In genomic region chr11:86246293-86246675, GRCh38 we compare ENCODE assay signal across 10 cellular contexts. TPM values are rescaled to one million over a fixed set of nuclear protein-coding genes. Genes with fewer than 3 reads are reported as not detected.
A peak's percentile ranks its signal among the peaks of the same experiment; 100 is the strongest.
DNase-seq lines count a peak whose midpoint lies in the region; ATAC-seq and TF ChIP-seq lines count a peak whose summit lies in the region.
"Had no signal": no experiment of that assay in that cellular context is flagged by ENCODE, and none has a peak within 500 bp of the region (broad histone marks: within the 10 kb centered on the region; RNA-seq: fewer than 3 reads in every experiment).

No MANE protein-coding gene starts in this region.

- TF ChIP-seq CTCF in MM.1S (IDR thresholded peaks at IDR 0.05; ENCODE audit: low read length) (no peak), esophagus muscularis mucosa (IDR thresholded peaks at IDR 0.05) (no peak), ovary (IDR thresholded peaks at IDR 0.05) (no peak)

- peak overlapping the region; percentile 95; the same call in 1 of the 2 replicates for H3K9ac ChIP-seq in MM.1S (ENCODE audit: low read length)

- WGBS in esophagus muscularis mucosa: 68% methylated on average over 5 of the region's 5 CpGs
- 53 to 57% (median 54%) methylated on average over 5 of the region's 5 CpGs for WGBS in ovary, 3 donors

- intact Hi-C loops in CD4-positive, alpha-beta memory T cell (cut with micrococcal nuclease): no loop called here
- intact Hi-C loops in esophagus muscularis mucosa (cut with DNase I): no loop called here
- intact Hi-C loops in ovary (cut with DNase I): loop anchor here in 1 of 4 donors (2.0 kb wide), 1 partner anchor 53 kb away; no protein-coding TSS in a partner anchor

- peaks cover 60% of the 10 kb centered on the region for H3K79me2 ChIP-seq in MM.1S (ENCODE audit: low read length)

- no peaks in the 10 kb centered on the region for H3K27me3 Mint-ChIP-seq in CD4-positive, alpha-beta memory T cell
- no peaks in the 10 kb centered on the region for H3K27me3 Mint-ChIP-seq in activated naive CD8-positive, alpha-beta T cell treated with anti-CD3 and anti-CD28 coated beads for 36 hours

- H2AFZ ChIP-seq in MM.1S (ENCODE audit: low read length): no peak overlapping the region

- peaks cover 22% of the 10 kb centered on the region; the same call in 1 of the 2 replicates for H4K20me1 ChIP-seq in MM.1S (ENCODE audit: insufficient read depth, low read length)

- no peaks in the 10 kb centered on the region for H3K36me3 ChIP-seq in CD4-positive, alpha-beta memory T cell (ENCODE audit: insufficient read depth, low read length)
- H3K36me3 ChIP-seq in MM.1S (replicated peaks; ENCODE audit: insufficient read depth, low read length) (no peaks in the 10 kb centered on the region; the same call in 1 of the 2 replicates), esophagus muscularis mucosa (no peaks in the 10 kb centered on the region), ovary (no peaks in the 10 kb centered on the region)

- peak overlapping the region; percentile 80 for H3K4me2 ChIP-seq in MM.1S (ENCODE audit: low read depth, low read length)

- no peaks in the 10 kb centered on the region for H3K9me3 ChIP-seq in CD4-positive, alpha-beta memory T cell (ENCODE audit: control insufficient read depth in 1 of 2, low read length in 2 of 2)
- no peaks in the 10 kb centered on the region for H3K9me3 ChIP-seq in MM.1S (replicated peaks; ENCODE audit: insufficient read depth, low read length)
- H3K9me3 ChIP-seq in esophagus muscularis mucosa: no peaks in the 10 kb centered on the region
- H3K9me3 ChIP-seq in ovary: no peaks in the 10 kb centered on the region

- H3K9me2 ChIP-seq in MM.1S (replicated peaks; ENCODE audit: insufficient read depth, low read length): no peaks in the 10 kb centered on the region

- peaks cover 16% of the 10 kb centered on the region for H3F3A ChIP-seq in MM.1S (ENCODE audit: insufficient read depth, low read length)

- H3K4me3 ChIP-seq in CD4-positive, alpha-beta memory T cell (ENCODE audit: low read length in 2 of 2): peak overlapping the region; percentile 89 to 98
- H3K4me3 ChIP-seq in MM.1S (ENCODE audit: low read length): peak overlapping the region; percentile 90
- peak overlapping the region; percentile 71 to 86 (median 83) for H3K4me3 ChIP-seq in esophagus muscularis mucosa
- peak overlapping the region; percentile 90 for H3K4me3 ChIP-seq in ovary

- DNase-seq in CD4-positive, alpha-beta memory T cell: no peak
- DNase-seq in MM.1S (no peak), esophagus muscularis mucosa (ENCODE audit: extremely low spot score) (no peak), ovary (no peak), NCI-H1694 treated with DMSO at 0.1 percent for 48 hours (lab: John Stamatoyannopoulos, UW) (no peak), DMS 273 treated with DMSO at 0.1 percent for 48 hours (lab: John Stamatoyannopoulos, UW) (no peak)
- no peak for DNase-seq in activated naive CD8-positive, alpha-beta T cell treated with anti-CD3 and anti-CD28 coated beads for 36 hours
- DNase-seq: DMS79, posterior cingulate gyrus had no signal

- H3K36me3 Mint-ChIP-seq in CD4-positive, alpha-beta memory T cell: peaks cover 4 to 7% of the 10 kb centered on the region in 2 donors
- peaks cover 34% of the 10 kb centered on the region for H3K36me3 Mint-ChIP-seq in activated naive CD8-positive, alpha-beta T cell treated with anti-CD3 and anti-CD28 coated beads for 36 hours

- peaks cover 3 to 41% (median 18%) of the 10 kb centered on the region in 4 donors for H3K4me1 Mint-ChIP-seq in CD4-positive, alpha-beta memory T cell
- H3K4me1 Mint-ChIP-seq in activated naive CD8-positive, alpha-beta T cell treated with anti-CD3 and anti-CD28 coated beads for 36 hours: peaks cover 39% of the 10 kb centered on the region

- H3K4me3 Mint-ChIP-seq in CD4-positive, alpha-beta memory T cell: no peak overlapping the region
- no peak overlapping the region for H3K4me3 Mint-ChIP-seq in activated naive CD8-positive, alpha-beta T cell treated with anti-CD3 and anti-CD28 coated beads for 36 hours

- TF ChIP-seq POLR2A in esophagus muscularis mucosa (IDR thresholded peaks at IDR 0.05; ENCODE audit: low read depth) (no peak), ovary (IDR thresholded peaks at IDR 0.05) (no peak)

- TF ChIP-seq EP300 in esophagus muscularis mucosa (IDR thresholded peaks at IDR 0.05) (no peak), ovary (IDR thresholded peaks at IDR 0.05) (no peak)

- CTCF ChIA-PET in CD4-positive, alpha-beta memory T cell (lab: Charles Lee; ENCODE audit: partially characterized antibody): interaction anchor here (1.4 to 1.7 kb wide), 2 partner anchors 14 to 391 kb away, joined by 3 to 6 read pairs; partner anchors contain the start of gene CCDC83

- H3K27me3 ChIP-seq in CD4-positive, alpha-beta memory T cell (ENCODE audit: insufficient read depth, low read length): no peaks in the 10 kb centered on the region
- H3K27me3 ChIP-seq in MM.1S (replicated peaks; ENCODE audit: insufficient read depth, low read length) (no peaks in the 10 kb centered on the region), esophagus muscularis mucosa (no peaks in the 10 kb centered on the region), ovary (no peaks in the 10 kb centered on the region)

- POLR2A ChIA-PET in CD4-positive, alpha-beta memory T cell (lab: Charles Lee; ENCODE audit: partially characterized antibody): interaction anchor here (1.0 to 5.5 kb wide), 5 partner anchors 10 to 178 kb away, joined by 3 to 40 read pairs (median 5); partner anchors contain the start of genes HIKESHI and PICALM

- no peak overlapping the region for H3K27ac Mint-ChIP-seq in CD4-positive, alpha-beta memory T cell
- H3K27ac Mint-ChIP-seq in activated naive CD8-positive, alpha-beta T cell treated with anti-CD3 and anti-CD28 coated beads for 36 hours: no peak overlapping the region

- ATAC-seq in HG03280 (IDR thresholded peaks at IDR 0.05; ENCODE audit: unreplicated experiment): no peak

- peaks cover 67% of the 10 kb centered on the region for H3K4me1 ChIP-seq in CD4-positive, alpha-beta memory T cell (ENCODE audit: insufficient read depth, low read length)
- H3K4me1 ChIP-seq in MM.1S (ENCODE audit: low read length) (peaks cover 20% of the 10 kb centered on the region), esophagus muscularis mucosa (peaks cover 18 to 51% (median 41%) of the 10 kb centered on the region in 4 donors), ovary (ENCODE audit: insufficient read depth) (peaks cover 3% of the 10 kb centered on the region)

- H3K9me3 Mint-ChIP-seq in CD4-positive, alpha-beta memory T cell: peaks cover 0 to 4% (median 0%) of the 10 kb centered on the region in 8 donors
- H3K9me3 Mint-ChIP-seq in activated naive CD8-positive, alpha-beta T cell treated with anti-CD3 and anti-CD28 coated beads for 36 hours: no peaks in the 10 kb centered on the region

- peak overlapping the region; percentile 99 for H3K27ac ChIP-seq in CD4-positive, alpha-beta memory T cell (ENCODE audit: low read depth, low read length)
- H3K27ac ChIP-seq in MM.1S (ENCODE audit: low read length) (no peak overlapping the region), esophagus muscularis mucosa (replicated peaks in 1 of 4) (no peak overlapping the region), ovary (no peak overlapping the region)

RNA-seq across cellular contexts. Expression of gene EED, which starts 1.7 kb away (rescaled TPM):
- 10 to 100 TPM; 47.1 to 51.0 TPM for total RNA-seq in CD4-positive, alpha-beta memory T cell
- 10 to 100 TPM; 15.5 to 26.9 TPM for polyA plus RNA-seq in CD4-positive, alpha-beta memory T cell
- total RNA-seq in esophagus muscularis mucosa (10 to 100 TPM; 11.1 to 14.7 (median 13.4) TPM), ovary (10 to 100 TPM; 16.2 to 29.4 (median 17.4) TPM)
- polyA plus RNA-seq in ovary: 10 to 100 TPM; 17.0 to 17.2 TPM
- total RNA-seq in activated naive CD8-positive, alpha-beta T cell treated with anti-CD3 and anti-CD28 coated beads for 36 hours: 10 to 100 TPM; 85.3 to 86.7 TPM

RNA-seq across cellular contexts. Expression of gene HIKESHI, which starts 55.8 kb away (rescaled TPM):
- 10 to 100 TPM; 26.6 to 33.3 TPM for total RNA-seq in CD4-positive, alpha-beta memory T cell
- 100 to 1,000 TPM in 1 of 2 donors, 10 to 100 TPM in 1; 82.3 to 143 TPM for polyA plus RNA-seq in CD4-positive, alpha-beta memory T cell
- total RNA-seq in esophagus muscularis mucosa: 10 to 100 TPM; 37.1 to 52.7 (median 41.2) TPM
- total RNA-seq in ovary: 10 to 100 TPM; 26.6 to 32.6 (median 29.8) TPM
- 10 to 100 TPM; 34.3 to 43.7 TPM for polyA plus RNA-seq in ovary
- total RNA-seq in activated naive CD8-positive, alpha-beta T cell treated with anti-CD3 and anti-CD28 coated beads for 36 hours: 10 to 100 TPM; 52.9 to 57.0 TPM
